Comparison of ENCODE assay signal across 13 cellular contexts in the genomic region with DNA sequence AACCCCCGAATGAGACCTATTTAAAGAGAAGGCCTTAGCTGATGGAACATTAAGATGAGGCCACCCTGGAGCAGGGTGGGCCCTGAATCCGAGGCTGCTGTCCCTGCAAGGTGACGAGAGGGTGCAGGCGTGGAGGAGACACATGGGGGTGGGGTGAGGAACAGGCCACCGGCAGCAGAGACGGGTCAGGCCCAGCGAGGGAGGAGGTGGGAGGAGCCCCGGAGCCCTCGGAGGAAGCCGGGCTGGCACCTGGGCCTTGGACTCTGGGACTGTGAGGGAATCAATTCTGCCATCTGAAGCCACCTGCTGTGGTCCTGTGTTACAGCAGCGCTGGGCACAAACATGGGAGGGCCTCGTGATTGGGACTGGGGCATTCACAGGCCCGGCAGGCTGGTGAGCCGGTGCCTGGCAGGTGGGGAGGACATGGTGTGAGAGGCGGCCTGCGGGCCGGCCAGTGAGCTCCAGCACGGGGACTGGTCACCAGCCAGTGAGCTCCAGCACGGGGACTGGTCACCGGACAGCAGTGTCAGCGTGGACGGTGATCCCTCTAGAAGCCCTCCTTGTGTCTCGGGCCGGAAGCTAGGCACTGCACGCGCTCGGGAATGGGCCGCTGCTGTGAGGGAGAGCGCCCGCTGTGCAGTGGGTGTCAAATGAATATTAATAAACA. TPM values are rescaled to one million over a fixed set of nuclear protein-coding genes. Genes with fewer than 3 reads are reported as not detected.
DNase-seq lines count a peak whose midpoint lies in the region; ATAC-seq and TF ChIP-seq lines count a peak whose summit lies in the region.
"Had no signal": no experiment of that assay in that cellular context is flagged by ENCODE, and none has a peak within 500 bp of the region (broad histone marks: within the 10 kb centered on the region; RNA-seq: fewer than 3 reads in every experiment).

No MANE protein-coding gene starts in this region.

- H3K27me3 Mint-ChIP-seq in activated T-cell treated with anti-CD3 and anti-CD28 coated beads, Interleukin-2, amount 50 U/mL, for 4 hours (ENCODE audit: low read depth) = no peaks in the 10 kb centered on the region
- H3K27me3 Mint-ChIP-seq in brain (no peaks in the 10 kb centered on the region), chondrocyte (ENCODE audit: low read depth) (peaks cover 28% of the 10 kb centered on the region)

- H3K36me3 ChIP-seq in Loucy (ENCODE audit: insufficient read depth, low read length) (no peaks in the 10 kb centered on the region), parathyroid adenoma (ENCODE audit: control insufficient read depth, insufficient read depth, low read length) (no peaks in the 10 kb centered on the region)
- H3K36me3 ChIP-seq: left ventricle myocardium inferior had no signal

- H2AFZ ChIP-seq in Loucy (ENCODE audit: low read length) = no peak overlapping the region
- no peak overlapping the region for H2AFZ ChIP-seq in parathyroid adenoma

- peak overlapping the region; percentile 52 for H3K4me3 Mint-ChIP-seq in activated T-cell treated with anti-CD3 and anti-CD28 coated beads, Interleukin-2, amount 50 U/mL, for 4 hours
- peak overlapping the region; percentile 29 to 87 (median 54) for H3K4me3 Mint-ChIP-seq in brain
- H3K4me3 Mint-ChIP-seq in chondrocyte (ENCODE audit: unreplicated experiment) = no peak overlapping the region

- peak overlapping the region; percentile 90 for H3K4me2 ChIP-seq in Loucy (ENCODE audit: low read depth, low read length, poor library complexity, severe bottlenecking)
- peak overlapping the region; percentile 10 for H3K4me2 ChIP-seq in parathyroid adenoma (ENCODE audit: low read length)

- H3K9me2 ChIP-seq in Loucy (replicated peaks; ENCODE audit: low read depth, low read length) = no peaks in the 10 kb centered on the region

- H3K9ac ChIP-seq in Loucy (ENCODE audit: low read depth, low read length, poor library complexity, severe bottlenecking) = peak overlapping the region; percentile 75
- no peak overlapping the region for H3K9ac ChIP-seq in parathyroid adenoma

- H3K27ac Mint-ChIP-seq in brain (no peak overlapping the region), chondrocyte (ENCODE audit: unreplicated experiment) (no peak overlapping the region)
- H3K27ac Mint-ChIP-seq: stimulated activated naive B cell treated with anti-CD40 and anti-IgM and Interleukin-4, amounts not matched to agents 10 μg/mL and 1 μg/mL and 100 μg/mL, for 72 hours had no signal

- no peak overlapping the region for H3K27ac ChIP-seq in parathyroid adenoma

- H3K27me3 ChIP-seq in Loucy (ENCODE audit: insufficient read depth, low read length, poor library complexity, severe bottlenecking) (no peaks in the 10 kb centered on the region), parathyroid adenoma (ENCODE audit: control insufficient read depth, insufficient read depth, low read length) (no peaks in the 10 kb centered on the region)

- H3K36me3 Mint-ChIP-seq in activated T-cell treated with anti-CD3 and anti-CD28 coated beads, Interleukin-2, amount 50 U/mL, for 4 hours (ENCODE audit: insufficient read depth) = peaks cover 3% of the 10 kb centered on the region
- H3K36me3 Mint-ChIP-seq in brain (no peaks in the 10 kb centered on the region), chondrocyte (ENCODE audit: low read depth) (no peaks in the 10 kb centered on the region)

- no peak for DNase-seq in activated T-cell treated with anti-CD3 and anti-CD28 coated beads, Interleukin-2, amount 50 U/mL, for 4 hours
- no peak for DNase-seq in activated T-cell treated with anti-CD3 and anti-CD28 coated beads for 4 hours
- no peak for DNase-seq in 8988T
- no peak for DNase-seq in chondrocyte (ENCODE audit: low spot score)
- no peak for DNase-seq in DMS 273 (lab: John Stamatoyannopoulos, UW; ENCODE audit: unreplicated experiment)
- DNase-seq: IMR-90; left ventricle myocardium inferior; NCI-H1092 treated with DMSO at 0.1 percent for 48 hours; NCI-H345; stimulated activated naive B cell treated with anti-CD40 and anti-IgM and Interleukin-4, amounts not matched to agents 10 μg/mL and 1 μg/mL and 100 μg/mL, for 72 hours had no signal

- H4K20me1 ChIP-seq in Loucy (ENCODE audit: insufficient read depth, low read length, poor library complexity, severe bottlenecking) = no peaks in the 10 kb centered on the region

- peaks cover 33% of the 10 kb centered on the region for H3K4me1 ChIP-seq in Loucy (ENCODE audit: insufficient read depth, low read length, poor library complexity, severe bottlenecking)
- H3K4me1 ChIP-seq in parathyroid adenoma = peaks cover 7% of the 10 kb centered on the region

- TF ChIP-seq CTCF in Loucy (conservative IDR thresholded peaks at IDR 0.05; ENCODE audit: low read length) = no peak
- TF ChIP-seq CTCF in brain (conservative IDR thresholded peaks at IDR 0.05) = no peak
- TF ChIP-seq CTCF in parathyroid adenoma (IDR thresholded peaks at IDR 0.05) = no peak
- no peak for TF ChIP-seq CTCF in chondrocyte (IDR thresholded peaks at IDR 0.05)

- no peak for ATAC-seq in activated T-cell treated with anti-CD3 and anti-CD28 coated beads, Interleukin-2, amount 50 U/mL, for 4 hours

- H3K79me2 ChIP-seq in Loucy (ENCODE audit: insufficient read depth, low read length) (no peaks in the 10 kb centered on the region), parathyroid adenoma (no peaks in the 10 kb centered on the region)

- peaks cover 12% of the 10 kb centered on the region for H3K9me3 Mint-ChIP-seq in activated T-cell treated with anti-CD3 and anti-CD28 coated beads, Interleukin-2, amount 50 U/mL, for 4 hours
- H3K9me3 Mint-ChIP-seq in brain (peaks cover 2 to 13% (median 8%) of the 10 kb centered on the region in 5 experiments), chondrocyte (ENCODE audit: low read depth) (peaks cover 10% of the 10 kb centered on the region)

- peak overlapping the region; percentile 76 for H3K4me3 ChIP-seq in Loucy (ENCODE audit: low read length, poor library complexity, severe bottlenecking)
- no peak overlapping the region for H3K4me3 ChIP-seq in parathyroid adenoma (ENCODE audit: low read depth, low read length)

- no peaks in the 10 kb centered on the region for H3K9me3 ChIP-seq in Loucy (ENCODE audit: insufficient read depth, low read depth, low read length)
- H3K9me3 ChIP-seq in parathyroid adenoma (ENCODE audit: control insufficient read depth, low read length) = no peaks in the 10 kb centered on the region

- H3F3A ChIP-seq in Loucy (ENCODE audit: low read depth) = no peaks in the 10 kb centered on the region

- peaks cover 36% of the 10 kb centered on the region for H3K4me1 Mint-ChIP-seq in activated T-cell treated with anti-CD3 and anti-CD28 coated beads, Interleukin-2, amount 50 U/mL, for 4 hours (ENCODE audit: low read depth)
- H3K4me1 Mint-ChIP-seq in brain (peaks cover 24% of the 10 kb centered on the region), chondrocyte (ENCODE audit: low read depth) (peaks cover 4% of the 10 kb centered on the region)

RNA-seq across cellular contexts. Expression of gene NOC4L, which starts 46.7 kb away (rescaled TPM):
- 10 to 100 TPM; 85.3 to 92.5 (median 89.0) TPM for total RNA-seq in activated T-cell treated with anti-CD3 and anti-CD28 coated beads, Interleukin-2, amount 50 U/mL, for 4 hours
- polyA plus RNA-seq in brain (ENCODE audit: insufficient read depth, low read depth, low replicate concordance) = 30.6 TPM
- total RNA-seq in chondrocyte = 14.4 to 16.0 TPM (median 14.7 TPM) in 3 replicates

RNA-seq across cellular contexts. Expression of gene DDX51, which starts 46.8 kb away (rescaled TPM):
- 10 to 100 TPM; 71.4 to 83.5 (median 72.8) TPM for total RNA-seq in activated T-cell treated with anti-CD3 and anti-CD28 coated beads, Interleukin-2, amount 50 U/mL, for 4 hours
- polyA plus RNA-seq in brain (ENCODE audit: insufficient read depth, low read depth, low replicate concordance) = 19.3 TPM
- total RNA-seq in chondrocyte = 7.9 to 10.1 TPM (median 9.6 TPM) in 3 replicates
